ENCODE assay signal across 9 cellular contexts in genomic region chr13:100392709-100393630, GRCh38.
A peak's percentile ranks its signal among the peaks of the same experiment; 100 is the strongest.
DNase-seq lines count a peak whose midpoint lies in the region; ATAC-seq, FAIRE-seq and TF ChIP-seq lines count a peak whose summit lies in the region.
"Had no signal": no experiment of that assay in that cellular context is flagged by ENCODE, and none has a peak within 500 bp of the region (broad histone marks: within the 10 kb centered on the region; RNA-seq: fewer than 3 reads in every experiment).

No MANE protein-coding gene starts in this region.

- TF ChIP-seq CTCF in GM12865 (IDR thresholded peaks at IDR 0.05; ENCODE audit: insufficient read depth, low read depth, low read length, missing control alignments) (no peak), SK-N-SH (IDR thresholded peaks at IDR 0.05) (no peak), astrocyte (IDR thresholded peaks at IDR 0.05; ENCODE audit: insufficient read depth, low read depth, low read length) (no peak)

- H3K36me3 Mint-ChIP-seq in astrocyte (ENCODE audit: low read depth, unreplicated experiment): no peaks in the 10 kb centered on the region

- H3K4me3 ChIP-seq in GM12865 (ENCODE audit: low read depth, low read length): no peak overlapping the region
- H3K4me3 ChIP-seq in SK-N-SH (ENCODE audit: low read depth in 2 of 2, low read length in 1 of 2): no peak overlapping the region; a peak in 2 of 4 replicates
- H3K4me3 ChIP-seq in astrocyte (ENCODE audit: insufficient read depth, low read depth, low read length): peak overlapping the region; percentile 22

- peaks cover 33% of the 10 kb centered on the region for H3K4me1 Mint-ChIP-seq in astrocyte (ENCODE audit: low read depth, unreplicated experiment)
- H3K4me1 Mint-ChIP-seq: central memory CD8-positive, alpha-beta T cell had no signal

- H3K36me3 ChIP-seq in SK-N-SH (replicated peaks in 1 of 2; ENCODE audit: control insufficient read depth in 1 of 2, insufficient read depth in 2 of 2, low read length in 1 of 2): no peaks in the 10 kb centered on the region
- no peaks in the 10 kb centered on the region for H3K36me3 ChIP-seq in astrocyte (ENCODE audit: insufficient read depth, low read length)

- peaks cover 33% of the 10 kb centered on the region for H3F3A ChIP-seq in SK-N-SH (replicated peaks; ENCODE audit: insufficient read depth)

- H3K4me3 Mint-ChIP-seq in astrocyte (ENCODE audit: unreplicated experiment): no peak overlapping the region
- H3K4me3 Mint-ChIP-seq: central memory CD8-positive, alpha-beta T cell had no signal

- CTCF ChIA-PET in SK-N-SH (lab: Yijun Ruan, JAX): no interaction called here

- H3K27me3 ChIP-seq in SK-N-SH (ENCODE audit: insufficient read depth) (no peaks in the 10 kb centered on the region), astrocyte (ENCODE audit: insufficient read depth, low read length) (no peaks in the 10 kb centered on the region)

- H4K20me1 ChIP-seq in SK-N-SH (ENCODE audit: insufficient read depth): no peaks in the 10 kb centered on the region
- H4K20me1 ChIP-seq in astrocyte (ENCODE audit: insufficient read depth, low read length): no peaks in the 10 kb centered on the region

- peak; percentile 57 to 95 for TF ChIP-seq EP300 in SK-N-SH (IDR thresholded peaks at IDR 0.05; ENCODE audit: borderline replicate concordance in 1 of 2, low read depth in 1 of 2, low read length in 1 of 2)

- ATAC-seq in HG03280 (IDR thresholded peaks at IDR 0.05; ENCODE audit: unreplicated experiment) (peak; percentile 36), GM19467 (IDR thresholded peaks at IDR 0.05; ENCODE audit: unreplicated experiment) (no peak)

- H3K4me1 ChIP-seq in SK-N-SH (ENCODE audit: control insufficient read depth in 1 of 2, insufficient read depth in 2 of 2, low read depth in 1 of 2, low read length in 1 of 2) (peaks cover 9 to 30% of the 10 kb centered on the region in 2 experiments; a peak in 3 of 4 replicates), astrocyte (ENCODE audit: insufficient read depth, low read length) (peaks cover 36% of the 10 kb centered on the region)

- peak overlapping the region; percentile 86 for H3K27ac Mint-ChIP-seq in astrocyte (ENCODE audit: unreplicated experiment)

- TF ChIP-seq RAD21 in SK-N-SH (IDR thresholded peaks at IDR 0.05; ENCODE audit: low read length): no peak; the same call in 1 of the 2 replicates

- peak overlapping the region; percentile 71 for H3K4me2 ChIP-seq in SK-N-SH
- peak overlapping the region; percentile 84 for H3K4me2 ChIP-seq in astrocyte (ENCODE audit: low read length)

- no peaks in the 10 kb centered on the region for H3K27me3 Mint-ChIP-seq in astrocyte (ENCODE audit: low read depth, unreplicated experiment)
- H3K27me3 Mint-ChIP-seq: central memory CD8-positive, alpha-beta T cell had no signal

- DNase-seq in GM12865 (ENCODE audit: low read depth) (peak; percentile 73), SK-N-SH (no peak), astrocyte (ENCODE audit: low read depth) (peak; percentile 100), iris pigment epithelial cell (ENCODE audit: low read depth) (peak; percentile 100), NCI-H187 treated with DMSO at 0.1 percent for 48 hours (lab: John Stamatoyannopoulos, UW) (no peak)
- DNase-seq in stimulated activated CD4-positive, alpha-beta T cell treated with anti-CD3 and anti-CD28 coated beads, Interleukin-2, amount 100 ng/mL, for 24 hours: peak; percentile 61 to 68

- H3K9me3 ChIP-seq in SK-N-SH (no peaks in the 10 kb centered on the region), astrocyte (ENCODE audit: insufficient read depth, low read depth, low read length) (no peaks in the 10 kb centered on the region)

- H3K9me3 Mint-ChIP-seq in astrocyte (ENCODE audit: unreplicated experiment): no peaks in the 10 kb centered on the region
- H3K9me3 Mint-ChIP-seq: central memory CD8-positive, alpha-beta T cell had no signal

- H3K27ac ChIP-seq in SK-N-SH (ENCODE audit: low read depth in 2 of 2, low read length in 1 of 2) (peak overlapping the region; percentile 85 to 98; a peak in 3 of 4 replicates), astrocyte (ENCODE audit: low read depth, low read length) (peak overlapping the region; percentile 95)

- H3K79me2 ChIP-seq in SK-N-SH (ENCODE audit: insufficient read depth) (no peaks in the 10 kb centered on the region), astrocyte (ENCODE audit: insufficient read depth, low read length) (no peaks in the 10 kb centered on the region)

- POLR2A ChIA-PET in SK-N-SH (lab: Yijun Ruan, JAX): no interaction called here

- H3K9ac ChIP-seq in SK-N-SH (peak overlapping the region; percentile 69; the same call in 1 of the 2 replicates), astrocyte (ENCODE audit: low read length) (peak overlapping the region; percentile 80)

- H2AFZ ChIP-seq in SK-N-SH (ENCODE audit: low read depth) (peak overlapping the region; percentile 25; the same call in 1 of the 2 replicates), astrocyte (ENCODE audit: low read depth, low read length) (no peak overlapping the region)

- no peaks in the 10 kb centered on the region for H3K9me2 ChIP-seq in SK-N-SH

- 54% methylated on average over 12 of the region's 12 CpGs for WGBS in SK-N-SH (ENCODE audit: low lambda C conversion rate)

- peak; percentile 80 for FAIRE-seq in astrocyte (lab: Jason Lieb, UNC)

TF ChIP-seq in SK-N-SH, 30 proteins besides CTCF, POLR2A, EP300 and RAD21 (continues in another document):
- TF ChIP-seq YY1 (IDR thresholded peaks at IDR 0.05; ENCODE audit: low read depth) (no peak), JUND (IDR thresholded peaks at IDR 0.05) (peak; percentile 100), GABPA (IDR thresholded peaks at IDR 0.05; ENCODE audit: low read depth) (0 out of 2 replicates have a peak, but pooled peaks have one; percentile 2), MEF2A (IDR thresholded peaks at IDR 0.05; ENCODE audit: borderline replicate concordance, low read depth) (peak; percentile 46; the same call in 1 of the 2 replicates), ZBTB33 (IDR thresholded peaks at IDR 0.05; ENCODE audit: borderline replicate concordance, low read depth) (0 out of 2 replicates have a peak, but pooled peaks have one; percentile 78), PBX3 (IDR thresholded peaks at IDR 0.05) (peak; percentile 78), EZH2phosphoT487 (IDR thresholded peaks at IDR 0.05; ENCODE audit: borderline replicate concordance, low read depth) (no peak), CHD2 (IDR thresholded peaks at IDR 0.05; ENCODE audit: low read length, partially characterized antibody) (no peak), MXI1 (IDR thresholded peaks at IDR 0.05; ENCODE audit: low read depth, low read length) (no peak), NRF1 (IDR thresholded peaks at IDR 0.05; ENCODE audit: low read depth, low read length) (no peak), FOSL2 (IDR thresholded peaks at IDR 0.05; ENCODE audit: borderline replicate concordance, low read depth) (peak; percentile 100), RCOR1 (IDR thresholded peaks at IDR 0.05; ENCODE audit: low read length) (peak; percentile 12; the same call in 1 of the 2 replicates)
- TF ChIP-seq, protein P1, sequence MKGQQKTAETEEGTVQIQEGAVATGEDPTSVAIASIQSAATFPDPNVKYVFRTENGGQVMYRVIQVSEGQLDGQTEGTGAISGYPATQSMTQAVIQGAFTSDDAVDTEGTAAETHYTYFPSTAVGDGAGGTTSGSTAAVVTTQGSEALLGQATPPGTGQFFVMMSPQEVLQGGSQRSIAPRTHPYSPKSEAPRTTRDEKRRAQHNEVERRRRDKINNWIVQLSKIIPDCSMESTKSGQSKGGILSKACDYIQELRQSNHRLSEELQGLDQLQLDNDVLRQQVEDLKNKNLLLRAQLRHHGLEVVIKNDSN (IDR thresholded peaks at IDR 0.05; ENCODE audit: borderline replicate concordance, low read depth): 0 out of 2 replicates have a peak, but pooled peaks have one; percentile 20
- TF ChIP-seq, protein P2, sequence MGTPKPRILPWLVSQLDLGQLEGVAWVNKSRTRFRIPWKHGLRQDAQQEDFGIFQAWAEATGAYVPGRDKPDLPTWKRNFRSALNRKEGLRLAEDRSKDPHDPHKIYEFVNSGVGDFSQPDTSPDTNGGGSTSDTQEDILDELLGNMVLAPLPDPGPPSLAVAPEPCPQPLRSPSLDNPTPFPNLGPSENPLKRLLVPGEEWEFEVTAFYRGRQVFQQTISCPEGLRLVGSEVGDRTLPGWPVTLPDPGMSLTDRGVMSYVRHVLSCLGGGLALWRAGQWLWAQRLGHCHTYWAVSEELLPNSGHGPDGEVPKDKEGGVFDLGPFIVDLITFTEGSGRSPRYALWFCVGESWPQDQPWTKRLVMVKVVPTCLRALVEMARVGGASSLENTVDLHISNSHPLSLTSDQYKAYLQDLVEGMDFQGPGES (IDR thresholded peaks at IDR 0.05; ENCODE audit: low read depth, low read length): no peak

Comparison
In these comparisons a context has a peak if more than half of its experiments do, and no peak if none do; other contexts are left out.
1. DNase-seq: peak in GM12865 (single experiment), astrocyte (single experiment), iris pigment epithelial cell (single experiment) and stimulated activated CD4-positive, alpha-beta T cell treated with anti-CD3 and anti-CD28 coated beads, Interleukin-2, amount 100 ng/mL, for 24 hours (2 of 2); none in SK-N-SH (single experiment) and NCI-H187 treated with DMSO at 0.1 percent for 48 hours (single experiment).